28 cellular contexts compared by ENCODE assay signal in the genomic region with DNA sequence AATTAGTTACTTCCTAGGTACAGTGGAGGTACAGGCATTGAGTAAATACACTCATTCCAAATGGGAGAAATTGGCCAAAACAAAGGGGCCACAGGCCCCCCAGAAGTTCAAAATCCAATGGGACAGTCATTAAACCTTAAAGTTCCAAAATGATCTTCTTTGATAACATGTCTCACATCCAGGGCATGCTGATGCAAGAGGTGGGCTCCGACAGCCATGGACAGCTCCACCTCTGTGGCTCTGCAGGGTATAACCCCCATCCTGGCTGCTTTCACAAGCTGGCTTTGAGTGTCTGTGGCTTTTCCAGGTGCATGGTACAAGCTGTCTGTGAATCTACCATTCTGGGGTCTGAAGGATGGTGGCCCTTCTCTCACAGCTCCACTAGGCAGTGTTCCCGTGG.
"Had no signal": no experiment of that assay in that cellular context is flagged by ENCODE, and none has a peak within 500 bp of the region (broad histone marks: within the 10 kb centered on the region; RNA-seq: fewer than 3 reads in every experiment).

No MANE protein-coding gene starts in this region.

- H3K9me3 ChIP-seq: suprapubic skin, testis, thoracic aorta, thyroid gland, tibial artery, upper lobe of right lung, uterus, vagina had no signal

- H3K27ac Mint-ChIP-seq: stimulated activated effector memory CD8-positive, alpha-beta T cell treated with anti-CD3 and anti-CD28 coated beads, Interleukin-12 subunit alpha, Interleukin-12 subunit beta, amount 100 ng/mL, for 72 hours; stimulated activated memory B cell treated with anti-CD40 and anti-IgM and Interleukin-4, amounts not matched to agents 10 μg/mL and 1 μg/mL and 100 μg/mL, for 72 hours; stimulated activated naive B cell treated with anti-CD40 and anti-IgM and Interleukin-4, amounts not matched to agents 10 μg/mL and 1 μg/mL and 100 μg/mL, for 72 hours; stimulated activated naive CD8-positive, alpha-beta T cell treated with anti-CD3 and anti-CD28 coated beads, Interleukin-15, amount 100 ng/mL, for 72 hours; stimulated activated naive CD8-positive, alpha-beta T cell treated with anti-CD3 and anti-CD28 coated beads, Interleukin-15, Interleukin-2, amounts not matched to agents 100 ng/mL and 50 ng/mL, for 24 hours; type B pancreatic cell had no signal

- DNase-seq: stimulated activated CD4-positive, alpha-beta T cell treated with anti-CD3 and anti-CD28 coated beads, Interleukin-2, amount 100 ng/mL, for 48 hours; stimulated activated CD4-positive, alpha-beta T cell treated with anti-CD3 and anti-CD28 coated beads, Interleukin-4, amount 100 ng/mL, for 1 hour; stimulated activated CD4-positive, alpha-beta T cell treated with anti-CD3 and anti-CD28 coated beads, Interleukin-4, amount 100 ng/mL, for 24 hours; stimulated activated CD4-positive, alpha-beta T cell treated with anti-CD3 and anti-CD28 coated beads, Interleukin-4, amount 100 ng/mL, for 4 hours; stimulated activated CD8-positive, alpha-beta memory T cell treated with anti-CD3 and anti-CD28 coated beads, Interleukin-4, amount 100 ng/mL, for 48 hours; stimulated activated naive B cell treated with anti-CD40 and anti-IgM and Interleukin-4, amounts not matched to agents 10 μg/mL and 1 μg/mL and 100 μg/mL, for 72 hours; stimulated activated naive CD4-positive, alpha-beta T cell; stimulated activated naive CD4-positive, alpha-beta T cell treated with Interleukin-2 at 50 U/mL for 16 hours; stimulated activated naive CD8-positive, alpha-beta T cell treated with anti-CD3 and anti-CD28 coated beads, Interleukin-15, amount 100 ng/mL, for 72 hours; stimulated activated naive CD8-positive, alpha-beta T cell treated with anti-CD3 and anti-CD28 coated beads, Interleukin-15, Interleukin-2, amounts not matched to agents 100 U/mL and 50 U/mL, for 24 hours; stomach; substantia nigra; testis; thyroid gland; tibial artery; transverse colon; trophoblast cell; upper lobe of left lung; upper lobe of right lung; uterus had no signal

- H3K36me3 ChIP-seq: stomach, suprapubic skin, thoracic aorta, thyroid gland, tibial artery, tibial nerve, transverse colon, upper lobe of left lung, upper lobe of right lung, uterus, vagina had no signal

- H3K27ac ChIP-seq: stomach, suprapubic skin, testis, thoracic aorta, thyroid gland, tibial artery, tibial nerve, transverse colon, upper lobe of left lung, upper lobe of right lung, uterus, vagina had no signal

- ATAC-seq: stimulated activated effector memory CD8-positive, alpha-beta T cell treated with anti-CD3 and anti-CD28 coated beads, Interleukin-12 subunit alpha, Interleukin-12 subunit beta, amount 100 ng/mL, for 72 hours; stimulated activated memory B cell treated with anti-CD40 and anti-IgM and Interleukin-4, amounts not matched to agents 10 μg/mL and 1 μg/mL and 100 μg/mL, for 72 hours; stimulated activated naive B cell treated with anti-CD40 and anti-IgM and Interleukin-4, amounts not matched to agents 10 μg/mL and 1 μg/mL and 100 μg/mL, for 72 hours; stimulated activated naive CD8-positive, alpha-beta T cell treated with anti-CD3 and anti-CD28 coated beads, Interleukin-15, amount 100 ng/mL, for 72 hours; stimulated activated naive CD8-positive, alpha-beta T cell treated with anti-CD3 and anti-CD28 coated beads, Interleukin-15, Interleukin-2, amounts not matched to agents 100 U/mL and 50 U/mL, for 24 hours; upper lobe of right lung had no signal

- H3K4me3 Mint-ChIP-seq: stimulated activated effector memory CD8-positive, alpha-beta T cell treated with anti-CD3 and anti-CD28 coated beads, Interleukin-12 subunit alpha, Interleukin-12 subunit beta, amount 100 ng/mL, for 72 hours; stimulated activated memory B cell treated with anti-CD40 and anti-IgM and Interleukin-4, amounts not matched to agents 10 μg/mL and 1 μg/mL and 100 μg/mL, for 72 hours; stimulated activated naive B cell treated with anti-CD40 and anti-IgM and Interleukin-4, amounts not matched to agents 10 μg/mL and 1 μg/mL and 100 μg/mL, for 72 hours; stimulated activated naive CD8-positive, alpha-beta T cell treated with anti-CD3 and anti-CD28 coated beads, Interleukin-15, amount 100 ng/mL, for 72 hours; stimulated activated naive CD8-positive, alpha-beta T cell treated with anti-CD3 and anti-CD28 coated beads, Interleukin-15, Interleukin-2, amounts not matched to agents 100 ng/mL and 50 ng/mL, for 24 hours; type B pancreatic cell had no signal

- H3K4me3 ChIP-seq: stomach, suprapubic skin, testis, thoracic aorta, thyroid gland, tibial artery, tibial nerve, transverse colon, upper lobe of left lung, upper lobe of right lung, uterus, vagina had no signal

- H3K36me3 Mint-ChIP-seq: stimulated activated effector memory CD8-positive, alpha-beta T cell treated with anti-CD3 and anti-CD28 coated beads, Interleukin-12 subunit alpha, Interleukin-12 subunit beta, amount 100 ng/mL, for 72 hours; stimulated activated memory B cell treated with anti-CD40 and anti-IgM and Interleukin-4, amounts not matched to agents 10 μg/mL and 1 μg/mL and 100 μg/mL, for 72 hours; stimulated activated naive B cell treated with anti-CD40 and anti-IgM and Interleukin-4, amounts not matched to agents 10 μg/mL and 1 μg/mL and 100 μg/mL, for 72 hours had no signal

- H3K4me1 ChIP-seq: stomach, suprapubic skin, testis, tibial artery, tibial nerve, transverse colon, upper lobe of left lung, upper lobe of right lung, uterus, vagina had no signal

- H3K4me1 Mint-ChIP-seq: stimulated activated effector memory CD8-positive, alpha-beta T cell treated with anti-CD3 and anti-CD28 coated beads, Interleukin-12 subunit alpha, Interleukin-12 subunit beta, amount 100 ng/mL, for 72 hours; stimulated activated memory B cell treated with anti-CD40 and anti-IgM and Interleukin-4, amounts not matched to agents 10 μg/mL and 1 μg/mL and 100 μg/mL, for 72 hours; stimulated activated naive B cell treated with anti-CD40 and anti-IgM and Interleukin-4, amounts not matched to agents 10 μg/mL and 1 μg/mL and 100 μg/mL, for 72 hours; stimulated activated naive CD8-positive, alpha-beta T cell treated with anti-CD3 and anti-CD28 coated beads, Interleukin-15, amount 100 ng/mL, for 72 hours had no signal

- H3K27me3 ChIP-seq: stomach, suprapubic skin, testis, thyroid gland, tibial artery, tibial nerve, transverse colon, upper lobe of left lung, upper lobe of right lung, uterus, vagina had no signal

- H3K27me3 Mint-ChIP-seq: stimulated activated memory B cell treated with anti-CD40 and anti-IgM and Interleukin-4, amounts not matched to agents 10 μg/mL and 1 μg/mL and 100 μg/mL, for 72 hours; stimulated activated naive B cell treated with anti-CD40 and anti-IgM and Interleukin-4, amounts not matched to agents 10 μg/mL and 1 μg/mL and 100 μg/mL, for 72 hours; stimulated activated naive CD8-positive, alpha-beta T cell treated with anti-CD3 and anti-CD28 coated beads, Interleukin-15, amount 100 ng/mL, for 72 hours; stimulated activated naive CD8-positive, alpha-beta T cell treated with anti-CD3 and anti-CD28 coated beads, Interleukin-15, Interleukin-2, amounts not matched to agents 100 ng/mL and 50 ng/mL, for 24 hours had no signal
